In the genomic region with DNA sequence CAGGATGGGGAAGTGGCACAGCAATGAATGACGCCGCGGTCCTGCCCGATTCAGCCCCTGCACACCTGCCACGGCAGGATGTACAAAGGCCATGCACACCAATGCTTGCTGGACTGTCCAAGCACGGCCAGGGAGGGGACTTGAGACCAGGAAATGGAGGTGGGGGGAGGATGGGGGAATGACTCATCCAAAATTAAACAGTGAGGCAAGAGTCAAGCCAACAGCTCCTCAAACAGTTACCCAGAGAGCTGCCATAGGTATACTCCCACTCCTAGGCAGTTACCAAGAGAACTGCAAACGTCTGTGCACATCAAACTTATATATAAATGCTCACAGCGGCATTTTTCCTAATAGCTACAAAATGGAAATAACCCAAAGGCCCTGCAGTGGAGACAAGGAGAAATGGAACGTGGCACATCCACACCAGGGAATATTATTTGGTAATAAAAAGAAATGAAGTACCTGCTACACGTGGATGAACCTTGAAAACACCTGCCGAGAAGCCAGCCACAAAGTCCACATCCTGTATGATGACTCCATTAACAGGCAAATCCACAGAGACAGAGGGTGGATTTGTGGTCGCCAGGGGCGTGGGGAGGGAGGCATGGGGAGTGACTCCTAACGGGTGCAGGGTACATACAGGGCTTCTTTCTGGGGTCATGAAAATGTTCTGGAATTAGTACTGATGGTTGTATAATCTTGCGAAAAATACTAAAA, we compare ENCODE assay signal across 9 cellular contexts. TPM values are rescaled to one million over a fixed set of nuclear protein-coding genes. Genes with fewer than 3 reads are reported as not detected.
DNase-seq lines count a peak whose midpoint lies in the region; ATAC-seq and TF ChIP-seq lines count a peak whose summit lies in the region.
"Had no signal": no experiment of that assay in that cellular context is flagged by ENCODE, and none has a peak within 500 bp of the region (broad histone marks: within the 10 kb centered on the region; RNA-seq: fewer than 3 reads in every experiment).

No MANE protein-coding gene starts in this region.

- peaks cover 24% of the 10 kb centered on the region for H3K4me1 ChIP-seq in CD8-positive, alpha-beta T cell (ENCODE audit: insufficient read depth, low read length)
- peaks cover 16 to 85% (median 41%) of the 10 kb centered on the region in 3 donors for H3K4me1 ChIP-seq in gastroesophageal sphincter
- H3K4me1 ChIP-seq in skeletal muscle satellite cell (ENCODE audit: control insufficient read depth, insufficient read depth, low read length): peaks cover 71% of the 10 kb centered on the region

- CTCF ChIA-PET in CD8-positive, alpha-beta T cell (lab: Charles Lee): no interaction called here
- CTCF ChIA-PET in activated B cell treated with CpG ODN at 0.5 μM for 24 hours (lab: Charles Lee): no interaction called here

- no peaks in the 10 kb centered on the region for H3K9me3 Mint-ChIP-seq in CD8-positive, alpha-beta T cell
- no peaks in the 10 kb centered on the region for H3K9me3 Mint-ChIP-seq in activated B cell treated with CpG ODN at 0.5 μM for 24 hours

- intact Hi-C loops in CD8-positive, alpha-beta T cell (cut with DNase I, micrococcal nuclease): loop anchor here in 1 of 2 experiments (1.0 kb wide), 1 partner anchor 10 kb away; no protein-coding TSS in a partner anchor
- intact Hi-C loops in activated B cell treated with CpG ODN at 0.5 μM for 24 hours (cut with micrococcal nuclease): no loop called here

- peaks cover 38% of the 10 kb centered on the region for H3K4me1 Mint-ChIP-seq in CD8-positive, alpha-beta T cell (ENCODE audit: low read depth)
- H3K4me1 Mint-ChIP-seq in activated B cell treated with CpG ODN at 0.5 μM for 24 hours: peaks cover 5% of the 10 kb centered on the region

- peak overlapping the region; percentile 67 for H3K4me2 ChIP-seq in skeletal muscle satellite cell (ENCODE audit: low read length)

- peaks cover 54% of the 10 kb centered on the region for H3K36me3 Mint-ChIP-seq in CD8-positive, alpha-beta T cell
- H3K36me3 Mint-ChIP-seq in activated B cell treated with CpG ODN at 0.5 μM for 24 hours (ENCODE audit: low read depth): peaks cover 52% of the 10 kb centered on the region

- H3K4me3 Mint-ChIP-seq in CD8-positive, alpha-beta T cell: no peak overlapping the region
- no peak overlapping the region for H3K4me3 Mint-ChIP-seq in activated B cell treated with CpG ODN at 0.5 μM for 24 hours

- no peak for TF ChIP-seq POLR2A in gastroesophageal sphincter (IDR thresholded peaks at IDR 0.05)

- peak overlapping the region; percentile 74 for H3K9ac ChIP-seq in skeletal muscle satellite cell (ENCODE audit: low read depth, low read length)

- H3K9me3 ChIP-seq in CD8-positive, alpha-beta T cell (ENCODE audit: low read length): no peaks in the 10 kb centered on the region
- H3K9me3 ChIP-seq in gastroesophageal sphincter: no peaks in the 10 kb centered on the region
- no peaks in the 10 kb centered on the region for H3K9me3 ChIP-seq in skeletal muscle satellite cell (replicated peaks; ENCODE audit: low read length)

- no peak for TF ChIP-seq CTCF in CD8-positive, alpha-beta T cell (IDR thresholded peaks at IDR 0.05)
- no peak for TF ChIP-seq CTCF in activated B cell treated with CpG ODN at 0.5 μM for 24 hours (IDR thresholded peaks at IDR 0.05)
- no peak for TF ChIP-seq CTCF in gastroesophageal sphincter (IDR thresholded peaks at IDR 0.05)

- no peaks in the 10 kb centered on the region for H3K27me3 Mint-ChIP-seq in CD8-positive, alpha-beta T cell (ENCODE audit: low read depth)
- no peaks in the 10 kb centered on the region for H3K27me3 Mint-ChIP-seq in activated B cell treated with CpG ODN at 0.5 μM for 24 hours
- H3K27me3 Mint-ChIP-seq: IgD-negative memory B cell had no signal

- DNase-seq in CD8-positive, alpha-beta T cell: peak in 3 of 7 experiments; percentile 22 to 71 (median 33)
- DNase-seq in HuH-7.5 (ENCODE audit: low spot score): peak; percentile 94
- no peak for DNase-seq in activated B cell treated with CpG ODN at 0.5 μM for 24 hours
- DNase-seq in NCI-H1436 (lab: John Stamatoyannopoulos, UW): no peak

- no peaks in the 10 kb centered on the region for H3K27me3 ChIP-seq in CD8-positive, alpha-beta T cell (ENCODE audit: insufficient read depth, low read length)
- H3K27me3 ChIP-seq in gastroesophageal sphincter: no peaks in the 10 kb centered on the region
- H3K27me3 ChIP-seq in skeletal muscle satellite cell (ENCODE audit: control insufficient read depth, insufficient read depth, low read length): no peaks in the 10 kb centered on the region

- POLR2A ChIA-PET in CD8-positive, alpha-beta T cell (lab: Charles Lee): interaction anchor here (1.1 kb wide), 1 partner anchor 10 kb away, joined by 3 read pairs; no protein-coding TSS in a partner anchor
- POLR2A ChIA-PET in activated B cell treated with CpG ODN at 0.5 μM for 24 hours (lab: Charles Lee): no interaction called here

- peak overlapping the region; percentile 7 for H3K27ac ChIP-seq in CD8-positive, alpha-beta T cell (ENCODE audit: low read depth, low read length)
- H3K27ac ChIP-seq in gastroesophageal sphincter: peak overlapping the region; percentile 48 to 92 (median 84)

- H3K27ac Mint-ChIP-seq in CD8-positive, alpha-beta T cell: peak overlapping the region; percentile 89
- no peak overlapping the region for H3K27ac Mint-ChIP-seq in activated B cell treated with CpG ODN at 0.5 μM for 24 hours

- WGBS in gastroesophageal sphincter (ENCODE audit: low coverage in 1 of 2), 2 donors: 45 to 64% methylated on average over 5 to 12 of the region's 15 CpGs

- H3K4me3 ChIP-seq in CD8-positive, alpha-beta T cell (ENCODE audit: low read depth, low read length): no peak overlapping the region
- H3K4me3 ChIP-seq in gastroesophageal sphincter: no peak overlapping the region
- peak overlapping the region; percentile 40 for H3K4me3 ChIP-seq in skeletal muscle satellite cell (ENCODE audit: low read length)

- no peak for TF ChIP-seq EP300 in gastroesophageal sphincter (IDR thresholded peaks at IDR 0.05)

- peak; percentile 84 for ATAC-seq in CD8-positive, alpha-beta T cell
- peak; percentile 34 for ATAC-seq in activated B cell treated with CpG ODN at 0.5 μM for 24 hours (ENCODE audit: low read depth)
- ATAC-seq in gastroesophageal sphincter: peak; percentile 79
- no peak for ATAC-seq in HG03439 (IDR thresholded peaks at IDR 0.05; ENCODE audit: unreplicated experiment)
- ATAC-seq in GM21526 (IDR thresholded peaks at IDR 0.05; ENCODE audit: low FRiP score, unreplicated experiment): no peak

- H3K36me3 ChIP-seq in CD8-positive, alpha-beta T cell (ENCODE audit: insufficient read depth, low read length): peaks cover 7% of the 10 kb centered on the region
- peaks cover 0 to 30% of the 10 kb centered on the region in 2 donors for H3K36me3 ChIP-seq in gastroesophageal sphincter
- H3K36me3 ChIP-seq in skeletal muscle satellite cell (ENCODE audit: insufficient read depth, low read length): peaks cover 17% of the 10 kb centered on the region

RNA-seq across cellular contexts. Expression of a gene that starts 54.1 kb away (rescaled TPM):
- 10 to 100 TPM; 27.1 to 27.2 TPM for total RNA-seq in CD8-positive, alpha-beta T cell
- total RNA-seq in activated B cell treated with CpG ODN at 0.5 μM for 24 hours (47.8 and 53.4 TPM in 2 replicates), gastroesophageal sphincter (10 to 100 TPM; 23.5 to 44.1 (median 29.8) TPM)
- total RNA-seq in skeletal muscle satellite cell (2012; rRNA removed): 29.1 and 43.3 TPM in 2 replicates

Comparison
In these comparisons a context has a peak if more than half of its experiments do, and no peak if none do; other contexts are left out.
1. ATAC-seq: peak in CD8-positive, alpha-beta T cell (single experiment), activated B cell treated with CpG ODN at 0.5 μM for 24 hours (single experiment) and gastroesophageal sphincter (single experiment); none in HG03439 (single experiment) and GM21526 (single experiment).